Comparison of ENCODE assay signal across 18 cellular contexts in the genomic region with DNA sequence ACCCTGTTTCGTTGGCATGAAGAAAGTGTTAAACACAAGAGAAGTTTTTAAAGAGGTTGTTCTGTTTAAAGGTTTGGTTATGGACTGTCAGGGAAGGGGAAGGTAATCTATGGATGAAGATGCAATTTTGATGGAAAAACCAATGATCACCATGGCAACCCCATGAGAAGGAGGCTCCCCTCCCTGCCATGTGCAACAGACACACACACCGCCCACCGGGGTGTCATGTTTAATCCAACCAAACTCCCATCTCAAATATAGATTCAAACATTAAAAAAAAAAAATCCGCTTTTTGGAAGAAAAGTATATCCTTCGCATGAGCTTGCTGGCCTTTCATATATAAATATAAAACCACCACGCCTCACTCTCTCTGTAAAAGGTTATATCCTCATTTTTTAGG.
DNase-seq lines count a peak whose midpoint lies in the region; ATAC-seq lines count a peak whose summit lies in the region.
"Had no signal": no experiment of that assay in that cellular context is flagged by ENCODE, and none has a peak within 500 bp of the region (broad histone marks: within the 10 kb centered on the region; RNA-seq: fewer than 3 reads in every experiment).

No MANE protein-coding gene starts in this region.

- intact Hi-C loops in dendritic cell treated with granulocyte-macrophage colony-stimulating factor and Interleukin-4, amounts not matched to agents 40 ng/mL and 50 ng/mL, for 4 days (cut with micrococcal nuclease), result no loop called here

- peaks cover 65% of the 10 kb centered on the region for H3K36me3 ChIP-seq in CD4-positive, CD25-positive, alpha-beta regulatory T cell (ENCODE audit: control insufficient read depth, insufficient read depth, low read length)
- H3K36me3 ChIP-seq: HAP-1 had no signal

- no peaks in the 10 kb centered on the region for H3K9me3 Mint-ChIP-seq in T-helper 1 cell treated with Interleukin-12 subunit alpha and Interleukin-12 subunit beta and Interleukin-4 antibody, amounts not matched to agents 30 μg/mL and 1 μg/mL, for 36 hours
- H3K9me3 Mint-ChIP-seq in CD4-positive, CD25-positive, alpha-beta regulatory T cell, result peaks cover 0 to 1% (median 0%) of the 10 kb centered on the region in 7 donors
- no peaks in the 10 kb centered on the region for H3K9me3 Mint-ChIP-seq in dendritic cell treated with granulocyte-macrophage colony-stimulating factor and Interleukin-4, amounts not matched to agents 40 ng/mL and 50 ng/mL, for 4 days
- H3K9me3 Mint-ChIP-seq in activated CD4-positive, alpha-beta T cell treated with anti-CD3 and anti-CD28 coated beads, Interleukin-2, amount 10 ng/mL, durations not matched to agents 7 days and 5 days, result no peaks in the 10 kb centered on the region

- H3K4me3 ChIP-seq in CD4-positive, CD25-positive, alpha-beta regulatory T cell (ENCODE audit: low read depth, low read length), result no peak overlapping the region
- H3K4me3 ChIP-seq: BLaER1, HAP-1 had no signal

- peaks cover 26% of the 10 kb centered on the region for H3K4me1 Mint-ChIP-seq in T-helper 1 cell treated with Interleukin-12 subunit alpha and Interleukin-12 subunit beta and Interleukin-4 antibody, amounts not matched to agents 30 μg/mL and 1 μg/mL, for 36 hours (ENCODE audit: low read depth)
- H3K4me1 Mint-ChIP-seq in CD4-positive, CD25-positive, alpha-beta regulatory T cell, result peaks cover 4 to 33% (median 17%) of the 10 kb centered on the region in 4 donors
- peaks cover 59% of the 10 kb centered on the region for H3K4me1 Mint-ChIP-seq in dendritic cell treated with granulocyte-macrophage colony-stimulating factor and Interleukin-4, amounts not matched to agents 40 ng/mL and 50 ng/mL, for 4 days (ENCODE audit: low read depth)
- H3K4me1 Mint-ChIP-seq in activated CD4-positive, alpha-beta T cell treated with anti-CD3 and anti-CD28 coated beads, Interleukin-2, amount 10 ng/mL, durations not matched to agents 7 days and 5 days, result peaks cover 25% of the 10 kb centered on the region
- H3K4me1 Mint-ChIP-seq: B cell had no signal

- no peaks in the 10 kb centered on the region for H3K9me3 ChIP-seq in CD4-positive, CD25-positive, alpha-beta regulatory T cell (ENCODE audit: control insufficient read depth in 2 of 2, low read length in 2 of 2)
- H3K9me3 ChIP-seq: HAP-1 had no signal

- H3K27me3 Mint-ChIP-seq in T-helper 1 cell treated with Interleukin-12 subunit alpha and Interleukin-12 subunit beta and Interleukin-4 antibody, amounts not matched to agents 30 μg/mL and 1 μg/mL, for 36 hours (ENCODE audit: low read depth), result no peaks in the 10 kb centered on the region
- H3K27me3 Mint-ChIP-seq in CD4-positive, CD25-positive, alpha-beta regulatory T cell, result no peaks in the 10 kb centered on the region
- no peaks in the 10 kb centered on the region for H3K27me3 Mint-ChIP-seq in dendritic cell treated with granulocyte-macrophage colony-stimulating factor and Interleukin-4, amounts not matched to agents 40 ng/mL and 50 ng/mL, for 4 days
- no peaks in the 10 kb centered on the region for H3K27me3 Mint-ChIP-seq in activated CD4-positive, alpha-beta T cell treated with anti-CD3 and anti-CD28 coated beads, Interleukin-2, amount 10 ng/mL, durations not matched to agents 7 days and 5 days
- H3K27me3 Mint-ChIP-seq: B cell; CD4-positive, alpha-beta memory T cell had no signal

- H3K4me3 Mint-ChIP-seq in T-helper 1 cell treated with Interleukin-12 subunit alpha and Interleukin-12 subunit beta and Interleukin-4 antibody, amounts not matched to agents 30 μg/mL and 1 μg/mL, for 36 hours, result no peak overlapping the region
- H3K4me3 Mint-ChIP-seq in CD4-positive, CD25-positive, alpha-beta regulatory T cell, result no peak overlapping the region
- H3K4me3 Mint-ChIP-seq in dendritic cell treated with granulocyte-macrophage colony-stimulating factor and Interleukin-4, amounts not matched to agents 40 ng/mL and 50 ng/mL, for 4 days, result no peak overlapping the region
- no peak overlapping the region for H3K4me3 Mint-ChIP-seq in activated CD4-positive, alpha-beta T cell treated with anti-CD3 and anti-CD28 coated beads, Interleukin-2, amount 10 ng/mL, durations not matched to agents 7 days and 5 days
- H3K4me3 Mint-ChIP-seq: B cell; CD4-positive, alpha-beta memory T cell; HFFc6 had no signal

- H3K36me3 Mint-ChIP-seq in T-helper 1 cell treated with Interleukin-12 subunit alpha and Interleukin-12 subunit beta and Interleukin-4 antibody, amounts not matched to agents 30 μg/mL and 1 μg/mL, for 36 hours (ENCODE audit: low read depth), result peaks cover 59% of the 10 kb centered on the region
- peaks cover 55% of the 10 kb centered on the region for H3K36me3 Mint-ChIP-seq in CD4-positive, CD25-positive, alpha-beta regulatory T cell
- peaks cover 68% of the 10 kb centered on the region for H3K36me3 Mint-ChIP-seq in dendritic cell treated with granulocyte-macrophage colony-stimulating factor and Interleukin-4, amounts not matched to agents 40 ng/mL and 50 ng/mL, for 4 days (ENCODE audit: low read depth)
- H3K36me3 Mint-ChIP-seq in activated CD4-positive, alpha-beta T cell treated with anti-CD3 and anti-CD28 coated beads, Interleukin-2, amount 10 ng/mL, durations not matched to agents 7 days and 5 days (ENCODE audit: low read depth), result peaks cover 51% of the 10 kb centered on the region

- H3K27ac Mint-ChIP-seq in T-helper 1 cell treated with Interleukin-12 subunit alpha and Interleukin-12 subunit beta and Interleukin-4 antibody, amounts not matched to agents 30 μg/mL and 1 μg/mL, for 36 hours, result peak overlapping the region; percentile 16
- peak overlapping the region in 2 of 3 donors; percentile 21 to 68 for H3K27ac Mint-ChIP-seq in CD4-positive, CD25-positive, alpha-beta regulatory T cell
- peak overlapping the region; percentile 54 for H3K27ac Mint-ChIP-seq in dendritic cell treated with granulocyte-macrophage colony-stimulating factor and Interleukin-4, amounts not matched to agents 40 ng/mL and 50 ng/mL, for 4 days
- no peak overlapping the region for H3K27ac Mint-ChIP-seq in activated CD4-positive, alpha-beta T cell treated with anti-CD3 and anti-CD28 coated beads, Interleukin-2, amount 10 ng/mL, durations not matched to agents 7 days and 5 days
- H3K27ac Mint-ChIP-seq: B cell, HFFc6 had no signal

- DNase-seq in T-helper 1 cell (no peak), DMS 273 treated with DMSO at 0.1 percent for 48 hours (lab: John Stamatoyannopoulos, UW) (no peak)
- DNase-seq in CD4-positive, CD25-positive, alpha-beta regulatory T cell, result no peak
- DNase-seq in activated CD4-positive, alpha-beta T cell treated with anti-CD3 and anti-CD28 coated beads, Interleukin-2, amount 10 ng/mL, durations not matched to agents 7 days and 5 days, result no peak
- DNase-seq: Calu3; CD4-positive, alpha-beta memory T cell; COR-L47; DMS153; DND-41; GOT3; HFFc6 had no signal

- ATAC-seq in CD4-positive, CD25-positive, alpha-beta regulatory T cell (ENCODE audit: low read depth in 2 of 2), result no peak

- no peak overlapping the region for H3K27ac ChIP-seq in CD4-positive, CD25-positive, alpha-beta regulatory T cell (ENCODE audit: insufficient read depth, low read length, poor library complexity, severe bottlenecking)
- H3K27ac ChIP-seq: 22Rv1, BLaER1, C4-2B had no signal

- no peaks in the 10 kb centered on the region for H3K27me3 ChIP-seq in CD4-positive, CD25-positive, alpha-beta regulatory T cell (ENCODE audit: control insufficient read depth, insufficient read depth, low read length)
- H3K27me3 ChIP-seq: BLaER1 had no signal

- POLR2A ChIA-PET in activated CD4-positive, alpha-beta T cell treated with anti-CD3 and anti-CD28 coated beads, Interleukin-2, amount 10 ng/mL, durations not matched to agents 7 days and 5 days (lab: Charles Lee), result interaction anchor here (0.5 to 0.6 kb wide), 2 partner anchors 11 to 20 kb away, joined by 3 read pairs; no protein-coding TSS in a partner anchor

- peaks cover 7% of the 10 kb centered on the region for H3K4me1 ChIP-seq in CD4-positive, CD25-positive, alpha-beta regulatory T cell (ENCODE audit: control insufficient read depth, insufficient read depth, low read length, poor library complexity, severe bottlenecking)
- H3K4me1 ChIP-seq: HAP-1 had no signal

- CTCF ChIA-PET in activated CD4-positive, alpha-beta T cell treated with anti-CD3 and anti-CD28 coated beads, Interleukin-2, amount 10 ng/mL, durations not matched to agents 7 days and 5 days (lab: Charles Lee), result interaction anchor here (1.3 to 2.2 kb wide), 3 partner anchors 10 to 20 kb away, joined by 4 to 10 read pairs (median 5); no protein-coding TSS in a partner anchor
